Comparison of ENCODE assay signal across 8 cellular contexts in genomic region chrX:47513034-47513696, GRCh38. TPM values are rescaled to one million over a fixed set of nuclear protein-coding genes. Genes with fewer than 3 reads are reported as not detected.
DNase-seq lines count a peak whose midpoint lies in the region; ATAC-seq and TF ChIP-seq lines count a peak whose summit lies in the region.
"Not testable (repeated sequence)": the region's sequence is repeated elsewhere in the genome, so short reads cannot be mapped to it uniquely, and the experiment has no call there.

No MANE protein-coding gene starts in this region.

- not testable (repeated sequence) for H3K4ac ChIP-seq in H9 (ENCODE audit: low read depth, low read length)

- H2AFZ ChIP-seq in DND-41 (ENCODE audit: low read depth, low read length): peak overlapping the region; percentile 75
- not testable (repeated sequence) for H2AFZ ChIP-seq in H9 (ENCODE audit: low read length)

- POLR2A ChIA-PET in activated CD4-positive, alpha-beta T cell treated with anti-CD3 and anti-CD28 coated beads for 36 hours (lab: Charles Lee): not testable (repeated sequence)

- not testable (repeated sequence) for H3K23ac ChIP-seq in H9 (ENCODE audit: insufficient read length, low read depth, low read length)

- intact Hi-C loops in activated CD4-positive, alpha-beta T cell treated with anti-CD3 and anti-CD28 coated beads for 36 hours (cut with DNase I, micrococcal nuclease); stomach (cut with DNase I; ENCODE audit: low total_unique reads): not testable (repeated sequence)

- not testable (repeated sequence) for H3K9me3 ChIP-seq in DND-41 (ENCODE audit: insufficient read depth, low read length, severe bottlenecking); KOPT-K1 (ENCODE audit: insufficient read depth, low read length, poor library complexity, severe bottlenecking); cardiac muscle cell (ENCODE audit: low read depth); stomach
- H3K9me3 ChIP-seq in H9 (ENCODE audit: control insufficient read depth, low read depth, low read length): peaks cover 26% of the 10 kb centered on the region

- not testable (repeated sequence) for H2BK5ac ChIP-seq in H9 (ENCODE audit: insufficient read length, low read length)

- not testable (repeated sequence) for H3K36me3 Mint-ChIP-seq in H9 (ENCODE audit: insufficient read depth in 1 of 3, low read depth in 3 of 3); activated CD4-positive, alpha-beta T cell treated with anti-CD3 and anti-CD28 coated beads for 36 hours (ENCODE audit: low read depth); brain; natural killer cell treated with Interleukin-12 subunit alpha and Interleukin-12 subunit beta and Interleukin-15 and Interleukin-18, amount 100 ng/mL, for 72 hours

- H3K4me3 ChIP-seq in DND-41 (ENCODE audit: low read depth in 1 of 2, low read length in 2 of 2): peak overlapping the region; percentile 18 to 62; a peak in 3 of 4 replicates
- H3K4me3 ChIP-seq in cardiac muscle cell: peak overlapping the region; percentile 29
- H3K4me3 ChIP-seq in stomach: peak overlapping the region; percentile 32 to 49 (median 38)

- peak overlapping the region; percentile 81 for H3K4me2 ChIP-seq in DND-41 (ENCODE audit: insufficient read depth, low read length)
- peak overlapping the region; percentile 55 for H3K4me2 ChIP-seq in H9 (ENCODE audit: insufficient read depth, insufficient read length, low read length)

- peaks cover 10 to 11% of the 10 kb centered on the region in 2 experiments for H3K4me1 Mint-ChIP-seq in H9
- H3K4me1 Mint-ChIP-seq in activated CD4-positive, alpha-beta T cell treated with anti-CD3 and anti-CD28 coated beads for 36 hours: not testable (repeated sequence)
- H3K4me1 Mint-ChIP-seq in brain: peaks cover 14% of the 10 kb centered on the region
- peaks cover 19 to 20% of the 10 kb centered on the region in 2 donors for H3K4me1 Mint-ChIP-seq in natural killer cell treated with Interleukin-12 subunit alpha and Interleukin-12 subunit beta and Interleukin-15 and Interleukin-18, amount 100 ng/mL, for 72 hours (ENCODE audit: low read depth in 2 of 2)

- not testable (repeated sequence) for H3K14ac ChIP-seq in H9 (ENCODE audit: insufficient read depth, low read length)

- H3K9me3 Mint-ChIP-seq in H9: peaks cover 45 to 54% of the 10 kb centered on the region in 2 experiments
- H3K9me3 Mint-ChIP-seq in activated CD4-positive, alpha-beta T cell treated with anti-CD3 and anti-CD28 coated beads for 36 hours (ENCODE audit: low read depth); brain; natural killer cell treated with Interleukin-12 subunit alpha and Interleukin-12 subunit beta and Interleukin-15 and Interleukin-18, amount 100 ng/mL, for 72 hours: not testable (repeated sequence)

- H3K36me3 ChIP-seq in DND-41 (ENCODE audit: insufficient read depth, low read length); KOPT-K1 (ENCODE audit: insufficient read depth, low read length); cardiac muscle cell; stomach: not testable (repeated sequence)

- H3K23me2 ChIP-seq in H9 (ENCODE audit: insufficient read length, low read depth, low read length, poor library complexity, severe bottlenecking): not testable (repeated sequence)

- H3K27ac ChIP-seq in DND-41 (ENCODE audit: low read length) (peak overlapping the region; percentile 5; the same call in 1 of the 2 replicates), KOPT-K1 (ENCODE audit: low read depth, low read length, poor library complexity, severe bottlenecking) (peak overlapping the region; percentile 44)
- H3K27ac ChIP-seq in H9 (ENCODE audit: insufficient read length, low read depth, low read length); cardiac muscle cell; stomach: not testable (repeated sequence)

- H3T11ph ChIP-seq in H9 (ENCODE audit: low read length): not testable (repeated sequence)

- H3K79me1 ChIP-seq in H9 (ENCODE audit: insufficient read depth, low read depth, low read length, poor library complexity, severe bottlenecking): not testable (repeated sequence)

- H3K27me3 Mint-ChIP-seq in H9 (ENCODE audit: low read depth); activated CD4-positive, alpha-beta T cell treated with anti-CD3 and anti-CD28 coated beads for 36 hours; brain; natural killer cell treated with Interleukin-12 subunit alpha and Interleukin-12 subunit beta and Interleukin-15 and Interleukin-18, amount 100 ng/mL, for 72 hours: not testable (repeated sequence)

- not testable (repeated sequence) for TF ChIP-seq POLR2A in stomach (IDR thresholded peaks at IDR 0.05)

- H2BK12ac ChIP-seq in H9 (ENCODE audit: insufficient read length, low read depth, low read length): not testable (repeated sequence)

- peaks cover 16% of the 10 kb centered on the region for H3K4me1 ChIP-seq in DND-41 (ENCODE audit: insufficient read depth, low read length)
- H3K4me1 ChIP-seq in H9 (ENCODE audit: insufficient read depth, low read length); cardiac muscle cell (ENCODE audit: low read depth); stomach: not testable (repeated sequence)

- not testable (repeated sequence) for H3K79me2 ChIP-seq in DND-41 (ENCODE audit: insufficient read depth, low read length); H9 (ENCODE audit: insufficient read depth, low read length)

- H4K20me1 ChIP-seq in DND-41 (ENCODE audit: insufficient read depth, low read length); H9 (ENCODE audit: control insufficient read depth, insufficient read depth, insufficient read length): not testable (repeated sequence)

- H4K91ac ChIP-seq in H9 (ENCODE audit: insufficient read length, low read depth, low read length): not testable (repeated sequence)

- not testable (repeated sequence) for H3K27me3 ChIP-seq in DND-41 (ENCODE audit: insufficient read depth, low read length, poor library complexity); H9 (ENCODE audit: insufficient read depth, low read length); cardiac muscle cell
- H3K27me3 ChIP-seq in stomach: peaks cover 0 to 14% (median 0%) of the 10 kb centered on the region in 3 donors

- not testable (repeated sequence) for H2BK120ac ChIP-seq in H9 (ENCODE audit: low read depth, low read length, poor library complexity, severe bottlenecking)

- H2BK20ac ChIP-seq in H9 (ENCODE audit: low read depth, low read length, poor library complexity, severe bottlenecking): not testable (repeated sequence)

- H3K27ac Mint-ChIP-seq in H9 (0 out of 7 replicates have a peak overlapping the region, but pooled peaks of 1 of the 3 experiments have one; percentile 51), brain (peak overlapping the region; percentile 57 to 87 (median 76))
- peak overlapping the region; percentile 85 for H3K27ac Mint-ChIP-seq in activated CD4-positive, alpha-beta T cell treated with anti-CD3 and anti-CD28 coated beads for 36 hours
- H3K27ac Mint-ChIP-seq in natural killer cell treated with Interleukin-12 subunit alpha and Interleukin-12 subunit beta and Interleukin-15 and Interleukin-18, amount 100 ng/mL, for 72 hours: not testable (repeated sequence)

- no CpG with 5 or more reads among the region's 67 CpGs for WGBS in H9 (ENCODE audit: extremely low coverage, insufficient read length, low lambda C conversion rate)
- 3 to 48% (median 9%) methylated on average over 8 to 40 of the region's 67 CpGs for WGBS in stomach, 5 donors

- H3K18ac ChIP-seq in H9 (ENCODE audit: insufficient read length, low read depth, low read length): not testable (repeated sequence)

- not testable (repeated sequence) for H4K8ac ChIP-seq in H9 (replicated peaks; ENCODE audit: insufficient read length, low read depth, low read length)

- peak; percentile 95 for ATAC-seq in DND-41 (ENCODE audit: insufficient read depth, low read depth)
- ATAC-seq in activated CD4-positive, alpha-beta T cell treated with anti-CD3 and anti-CD28 coated beads for 36 hours: peak; percentile 71
- peak; percentile 79 to 80 for ATAC-seq in natural killer cell treated with Interleukin-12 subunit alpha and Interleukin-12 subunit beta and Interleukin-15 and Interleukin-18, amount 100 ng/mL, for 72 hours

- not testable (repeated sequence) for H2BK15ac ChIP-seq in H9 (ENCODE audit: low read depth, low read length)

- H4K5ac ChIP-seq in H9 (ENCODE audit: insufficient read length, low read depth, low read length): not testable (repeated sequence)

- CTCF ChIA-PET in activated CD4-positive, alpha-beta T cell treated with anti-CD3 and anti-CD28 coated beads for 36 hours (lab: Charles Lee): interaction anchor here (1.0 kb wide), 1 partner anchor 446 kb away, joined by 3 read pairs; no protein-coding TSS in a partner anchor

- H3K9ac ChIP-seq in DND-41 (ENCODE audit: low read depth, low read length) (peak overlapping the region; percentile 48), H9 (ENCODE audit: extremely low read depth, insufficient read length, low read length) (peak overlapping the region; percentile 67)

- peak; percentile 37 for DNase-seq in DND-41
- not testable (repeated sequence) for DNase-seq in H9; cardiac muscle cell (ENCODE audit: low read depth in 1 of 2, low spot score in 1 of 2); natural killer cell treated with Interleukin-12 subunit alpha and Interleukin-12 subunit beta and Interleukin-15 and Interleukin-18, amount 100 ng/mL, for 72 hours (ENCODE audit: low spot score); stomach
- DNase-seq in activated CD4-positive, alpha-beta T cell treated with anti-CD3 and anti-CD28 coated beads for 36 hours: peak; percentile 25

- H3K4me3 Mint-ChIP-seq in H9 (peak overlapping the region; percentile 75), brain (peak overlapping the region; percentile 80 to 88 (median 86))
- H3K4me3 Mint-ChIP-seq in activated CD4-positive, alpha-beta T cell treated with anti-CD3 and anti-CD28 coated beads for 36 hours: peak overlapping the region; percentile 74
- H3K4me3 Mint-ChIP-seq in natural killer cell treated with Interleukin-12 subunit alpha and Interleukin-12 subunit beta and Interleukin-15 and Interleukin-18, amount 100 ng/mL, for 72 hours: peak overlapping the region; percentile 92

- H3K56ac ChIP-seq in H9 (ENCODE audit: insufficient read length, low read depth, low read length): not testable (repeated sequence)

- H2AK5ac ChIP-seq in H9 (ENCODE audit: insufficient read length, low read length): not testable (repeated sequence)

- TF ChIP-seq EP300 in stomach (IDR thresholded peaks at IDR 0.05): not testable (repeated sequence)

- not testable (repeated sequence) for TF ChIP-seq CTCF in DND-41 (IDR thresholded peaks at IDR 0.05; ENCODE audit: borderline replicate concordance, extremely low read depth, low read length, poor library complexity, severe bottlenecking); H9 (conservative IDR thresholded peaks at IDR 0.05); brain (conservative IDR thresholded peaks at IDR 0.05); cardiac muscle cell (IDR thresholded peaks at IDR 0.05; ENCODE audit: low read depth, low read length); stomach (IDR thresholded peaks at IDR 0.05)

RNA-seq across cellular contexts. Expression of gene ZNF41, which starts 30.1 kb away (rescaled TPM):
- 2.5 and 3.1 TPM in 2 replicates for total RNA-seq in H9 (2021)
- 10 to 100 TPM in 1 of 2 experiments, 1 to 10 TPM in 1; 9.3 to 10.9 TPM for total RNA-seq in activated CD4-positive, alpha-beta T cell treated with anti-CD3 and anti-CD28 coated beads for 36 hours
- 5.0 TPM for polyA plus RNA-seq in brain (ENCODE audit: insufficient read depth, low read depth, low replicate concordance)
- total RNA-seq in cardiac muscle cell: 5.4 and 5.6 TPM in 2 replicates
- 4.4 and 4.5 TPM in 2 replicates for polyA plus RNA-seq in cardiac muscle cell
- 10 to 100 TPM; 12.5 to 16.6 TPM for total RNA-seq in natural killer cell treated with Interleukin-12 subunit alpha and Interleukin-12 subunit beta and Interleukin-15 and Interleukin-18, amount 100 ng/mL, for 72 hours
- 10 to 100 TPM in 1 of 5 donors, 1 to 10 TPM in 4; 1.2 to 13.4 (median 6.4) TPM for total RNA-seq in stomach
- polyA plus RNA-seq in stomach: 1 to 10 TPM; 1.8 to 3.7 (median 2.4) TPM

RNA-seq across cellular contexts. Expression of gene ARAF, which starts 47.8 kb away (rescaled TPM):
- 48.1 and 48.4 TPM in 2 replicates for total RNA-seq in H9 (2021)
- total RNA-seq in activated CD4-positive, alpha-beta T cell treated with anti-CD3 and anti-CD28 coated beads for 36 hours: 10 to 100 TPM; 58.8 to 59.2 TPM
- 55.5 TPM for polyA plus RNA-seq in brain (ENCODE audit: insufficient read depth, low read depth, low replicate concordance)
- total RNA-seq in cardiac muscle cell: 44.1 and 45.5 TPM in 2 replicates
- polyA plus RNA-seq in cardiac muscle cell: 72.9 and 87.3 TPM in 2 replicates
- total RNA-seq in natural killer cell treated with Interleukin-12 subunit alpha and Interleukin-12 subunit beta and Interleukin-15 and Interleukin-18, amount 100 ng/mL, for 72 hours: 10 to 100 TPM; 84.7 to 87.1 TPM
- total RNA-seq in stomach: 100 to 1,000 TPM in 2 of 5 donors, 10 to 100 TPM in 3; 19.6 to 142 (median 47.8) TPM
- 10 to 100 TPM; 38.7 to 67.8 (median 49.9) TPM for polyA plus RNA-seq in stomach
